ENCODE assay signal across 9 cellular contexts in the genomic region with DNA sequence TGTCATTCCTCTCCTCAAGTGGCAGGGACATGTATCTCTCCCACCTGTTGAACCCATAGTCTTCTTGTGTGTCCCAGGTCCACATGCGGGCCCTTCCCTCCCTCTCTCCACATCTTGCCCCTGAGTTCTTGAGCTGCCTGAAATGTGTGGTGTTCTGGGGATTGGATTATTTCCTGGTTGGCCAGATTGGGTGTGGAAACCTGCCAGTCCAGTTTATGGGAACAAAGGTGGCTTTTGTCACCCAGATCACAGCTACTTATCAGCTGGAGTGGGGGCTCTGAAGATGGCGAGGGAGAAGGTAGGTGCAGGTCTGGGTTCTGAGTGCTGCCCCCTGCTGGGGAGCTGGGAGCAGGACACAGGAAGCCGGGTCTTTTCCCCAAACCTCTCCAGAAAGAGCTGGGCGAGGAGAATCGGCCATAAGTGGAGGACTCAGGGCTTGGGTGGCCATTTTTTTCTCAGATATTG. TPM values are rescaled to one million over a fixed set of nuclear protein-coding genes. Genes with fewer than 3 reads are reported as not detected.
A peak's percentile ranks its signal among the peaks of the same experiment; 100 is the strongest.
DNase-seq lines count a peak whose midpoint lies in the region; ATAC-seq and TF ChIP-seq lines count a peak whose summit lies in the region.
"Had no signal": no experiment of that assay in that cellular context is flagged by ENCODE, and none has a peak within 500 bp of the region (broad histone marks: within the 10 kb centered on the region; RNA-seq: fewer than 3 reads in every experiment).

No MANE protein-coding gene starts in this region.

- H3K9me2 ChIP-seq in MM.1S (replicated peaks; ENCODE audit: insufficient read depth, low read length), result no peaks in the 10 kb centered on the region

- no peak for TF ChIP-seq POLR2A in gastroesophageal sphincter (IDR thresholded peaks at IDR 0.05)

- no peaks in the 10 kb centered on the region for H3F3A ChIP-seq in MM.1S (ENCODE audit: insufficient read depth, low read length)

- no peak overlapping the region for H3K9ac ChIP-seq in DND-41 (ENCODE audit: low read depth, low read length)
- H3K9ac ChIP-seq in MM.1S (ENCODE audit: low read length), result no peak overlapping the region

- no peak overlapping the region for H2AFZ ChIP-seq in DND-41 (ENCODE audit: low read depth, low read length)
- H2AFZ ChIP-seq in MM.1S (ENCODE audit: low read length), result no peak overlapping the region

- H3K79me2 ChIP-seq in DND-41 (ENCODE audit: insufficient read depth, low read length) (no peaks in the 10 kb centered on the region), MM.1S (ENCODE audit: low read length) (no peaks in the 10 kb centered on the region)

- TF ChIP-seq CTCF in DND-41 (IDR thresholded peaks at IDR 0.05; ENCODE audit: borderline replicate concordance, extremely low read depth, low read length, poor library complexity, severe bottlenecking), result peak; percentile 65
- TF ChIP-seq CTCF in MM.1S (IDR thresholded peaks at IDR 0.05; ENCODE audit: low read length), result peak; percentile 56
- TF ChIP-seq CTCF in gastroesophageal sphincter (IDR thresholded peaks at IDR 0.05), result peak in 3 of 4 experiments; percentile 14 to 50 (median 34)

- DNase-seq in DND-41, result peak; percentile 33
- no peak for DNase-seq in MM.1S
- DNase-seq in activated T-cell treated with anti-CD3 and anti-CD28 coated beads for 48 hours (ENCODE audit: low read depth), result peak; percentile 50
- peak; percentile 67 for DNase-seq in stimulated activated CD4-positive, alpha-beta T cell treated with anti-CD3 and anti-CD28 coated beads, Interleukin-15, amount 100 ng/mL, for 24 hours
- no peak for DNase-seq in KG1 (lab: John Stamatoyannopoulos, UW)
- no peak for DNase-seq in hepatic stellate cell (ENCODE audit: low spot score)

- no peak overlapping the region for H3K4me2 ChIP-seq in DND-41 (ENCODE audit: insufficient read depth, low read length)
- H3K4me2 ChIP-seq in MM.1S (ENCODE audit: low read depth, low read length), result no peak overlapping the region

- WGBS in gastroesophageal sphincter (ENCODE audit: low coverage in 1 of 2), 2 donors, result 51 to 80% methylated on average over 1 to 4 of the region's 5 CpGs

- TF ChIP-seq EP300 in gastroesophageal sphincter (IDR thresholded peaks at IDR 0.05), result no peak

- H3K27me3 ChIP-seq in DND-41 (ENCODE audit: insufficient read depth, low read length, poor library complexity), result no peaks in the 10 kb centered on the region
- H3K27me3 ChIP-seq in MM.1S (replicated peaks; ENCODE audit: insufficient read depth, low read length), result no peaks in the 10 kb centered on the region
- no peaks in the 10 kb centered on the region for H3K27me3 ChIP-seq in gastroesophageal sphincter
- H3K27me3 ChIP-seq: SJSA1 had no signal

- H4K20me1 ChIP-seq in DND-41 (ENCODE audit: insufficient read depth, low read length) (no peaks in the 10 kb centered on the region), MM.1S (ENCODE audit: insufficient read depth, low read length) (no peaks in the 10 kb centered on the region)

- H3K36me3 ChIP-seq in DND-41 (ENCODE audit: insufficient read depth, low read length) (no peaks in the 10 kb centered on the region), MM.1S (replicated peaks; ENCODE audit: insufficient read depth, low read length) (no peaks in the 10 kb centered on the region), gastroesophageal sphincter (peaks cover 0 to 12% of the 10 kb centered on the region in 2 donors)

- H3K4me1 ChIP-seq in DND-41 (ENCODE audit: insufficient read depth, low read length) (no peaks in the 10 kb centered on the region), MM.1S (ENCODE audit: low read length) (no peaks in the 10 kb centered on the region), gastroesophageal sphincter (peaks cover 0 to 64% (median 16%) of the 10 kb centered on the region in 3 donors)

- H3K9me3 ChIP-seq in DND-41 (ENCODE audit: insufficient read depth, low read length, severe bottlenecking), result no peaks in the 10 kb centered on the region
- no peaks in the 10 kb centered on the region for H3K9me3 ChIP-seq in MM.1S (replicated peaks; ENCODE audit: insufficient read depth, low read length)
- H3K9me3 ChIP-seq in gastroesophageal sphincter, result no peaks in the 10 kb centered on the region
- H3K9me3 ChIP-seq: SJSA1 had no signal

- H3K27ac ChIP-seq in DND-41 (ENCODE audit: low read length), result no peak overlapping the region
- no peak overlapping the region for H3K27ac ChIP-seq in MM.1S (ENCODE audit: low read length)
- peak overlapping the region in 2 of 4 donors; percentile 30 to 51 for H3K27ac ChIP-seq in gastroesophageal sphincter
- H3K27ac ChIP-seq: SJSA1 had no signal

- ATAC-seq in DND-41 (ENCODE audit: insufficient read depth, low read depth) (peak; percentile 68; the same call in 2 of the 3 replicates), GM21360 (IDR thresholded peaks at IDR 0.05; ENCODE audit: unreplicated experiment) (peak; percentile 71), gastroesophageal sphincter (no peak)

- H3K4me3 ChIP-seq in DND-41 (ENCODE audit: low read depth in 1 of 2, low read length in 2 of 2) (no peak overlapping the region), MM.1S (ENCODE audit: low read length) (no peak overlapping the region), gastroesophageal sphincter (no peak overlapping the region)
- H3K4me3 ChIP-seq: SJSA1 had no signal

RNA-seq across cellular contexts. Expression of a gene that starts 14.2 kb away (rescaled TPM):
- 1 to 10 TPM; 2.0 to 6.8 (median 6.2) TPM for total RNA-seq in gastroesophageal sphincter

RNA-seq across cellular contexts. Expression of a gene that starts 26.6 kb away (rescaled TPM):
- total RNA-seq in gastroesophageal sphincter, result 10 to 100 TPM in 2 of 4 donors, 1 to 10 TPM in 2; 3.6 to 35.5 (median 11.4) TPM
- total RNA-seq: SJSA1 had no signal

RNA-seq across cellular contexts. Expression of a gene that starts 43.5 kb away (rescaled TPM):
- total RNA-seq in gastroesophageal sphincter, result 10 to 100 TPM; 12.8 to 49.2 (median 22.7) TPM

Comparison
In these comparisons a context has a peak if more than half of its experiments do, and no peak if none do; other contexts are left out.
1. DNase-seq: peak in DND-41 (single experiment), activated T-cell treated with anti-CD3 and anti-CD28 coated beads for 48 hours (single experiment) and stimulated activated CD4-positive, alpha-beta T cell treated with anti-CD3 and anti-CD28 coated beads, Interleukin-15, amount 100 ng/mL, for 24 hours (single experiment); none in MM.1S (single experiment), KG1 (single experiment) and hepatic stellate cell (single experiment).
2. Peak in every context shown above with its lines, with median percentiles within 50 percentile points of each other: CTCF ChIP-seq.